In the genomic region with DNA sequence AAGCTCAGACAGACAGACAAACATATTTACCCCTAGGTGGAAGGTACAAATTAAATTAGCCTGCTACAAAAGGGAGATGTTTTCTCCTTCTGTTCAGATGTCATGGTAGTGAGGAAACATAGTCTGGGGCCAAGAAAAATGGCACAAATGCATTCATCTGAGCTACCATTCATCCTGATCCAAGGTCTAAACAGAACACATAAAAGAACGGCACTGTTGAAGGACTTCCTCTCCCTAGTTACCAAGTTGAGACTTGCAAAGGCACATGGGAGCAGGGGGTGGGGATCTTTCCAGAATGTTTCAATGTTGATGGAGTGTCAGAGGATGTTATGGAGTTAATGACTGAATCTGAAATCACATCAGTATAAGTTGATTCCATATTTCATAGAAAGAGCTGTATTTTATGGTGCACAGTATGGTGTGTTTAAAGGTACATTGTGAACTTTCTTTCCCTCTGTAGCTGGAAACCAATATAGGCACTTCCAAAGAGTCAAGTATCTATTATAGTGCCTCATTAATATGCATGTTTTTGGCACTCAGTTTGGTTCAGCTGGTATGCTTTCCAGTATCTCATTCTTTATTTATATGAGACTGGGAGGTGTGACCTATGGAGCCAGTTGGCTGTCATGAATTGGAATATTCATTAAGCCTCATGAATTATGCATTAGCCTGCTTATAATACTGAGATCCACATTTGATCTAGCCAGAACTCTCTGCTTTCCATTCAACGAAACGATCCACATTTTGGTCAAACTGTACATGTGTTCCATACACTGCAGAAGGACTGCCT, we compare ENCODE assay signal across 19 cellular contexts.
DNase-seq lines count a peak whose midpoint lies in the region.
"Had no signal": no experiment of that assay in that cellular context is flagged by ENCODE, and none has a peak within 500 bp of the region (broad histone marks: within the 10 kb centered on the region; RNA-seq: fewer than 3 reads in every experiment).

No MANE protein-coding gene starts in this region.

- in situ Hi-C loops in KBM-7 (cut with MboI; ENCODE audit: low pct_unique_long_range_greater_than_20kb, low sequenced_read_pairs), result no loop called here

- H2AFZ ChIP-seq in neuron (ENCODE audit: low read depth, low read length), result no peak overlapping the region

- no peaks in the 10 kb centered on the region for H3K27me3 ChIP-seq in neuron (ENCODE audit: insufficient read depth, low read length)
- H3K27me3 ChIP-seq: foreskin keratinocyte, upper lobe of right lung had no signal

- peak; percentile 79 for DNase-seq in Ammon's horn (ENCODE audit: low spot score)
- peak; percentile 17 for DNase-seq in SK-N-DZ (ENCODE audit: low spot score)
- DNase-seq in globus pallidus (ENCODE audit: low spot score), result peak; percentile 89
- DNase-seq in KBM-7, result no peak
- DNase-seq in NCI-H524 (lab: John Stamatoyannopoulos, UW), result no peak
- no peak for DNase-seq in activated CD4-positive, alpha-beta T cell treated with anti-CD3 and anti-CD28 coated beads for 1 hour
- no peak for DNase-seq in islet precursor cell
- DNase-seq: activated CD4-positive, alpha-beta T cell treated with anti-CD3 and anti-CD28 coated beads, Interleukin-2, amount 50 U/mL, for 1 hour; activated CD8-positive, alpha-beta memory T cell treated with anti-CD3 and anti-CD28 coated beads, Interleukin-2, amount 50 U/mL, for 48 hours; erythroblast; foreskin keratinocyte; lower lobe of right lung; NCI-H1694 treated with DMSO at 0.1 percent for 48 hours; NCI-H526 treated with DMSO at 0.1 percent for 48 hours; stimulated activated CD4-positive, alpha-beta T cell treated with anti-CD3 and anti-CD28 coated beads, Interleukin-2, amount 100 ng/mL, for 24 hours; T-helper 2 cell; upper lobe of right lung had no signal

- peak overlapping the region; percentile 4 for H3K4me3 ChIP-seq in neuron (ENCODE audit: low read length)
- H3K4me3 ChIP-seq: lower lobe of right lung, smooth muscle cell, upper lobe of right lung had no signal

- no peaks in the 10 kb centered on the region for H3K36me3 ChIP-seq in neuron (ENCODE audit: insufficient read depth, low read length)
- H3K36me3 ChIP-seq: lower lobe of right lung, upper lobe of right lung had no signal

- H3K4me1 ChIP-seq in neuron (ENCODE audit: insufficient read depth, low read length), result peaks cover 45% of the 10 kb centered on the region
- H3K4me1 ChIP-seq: foreskin keratinocyte, lower lobe of right lung, upper lobe of right lung had no signal

- H3K9me3 ChIP-seq in neuron (ENCODE audit: low read length), result no peaks in the 10 kb centered on the region
- H3K9me3 ChIP-seq: lower lobe of right lung, upper lobe of right lung had no signal

Comparison
In these comparisons a context has a peak if more than half of its experiments do, and no peak if none do; other contexts are left out.
1. DNase-seq: peak in Ammon's horn (single experiment), SK-N-DZ (single experiment) and globus pallidus (single experiment); none in KBM-7 (single experiment), NCI-H524 (0 of 2), activated CD4-positive, alpha-beta T cell treated with anti-CD3 and anti-CD28 coated beads for 1 hour (single experiment) and islet precursor cell (single experiment).